ENCODE assay signal across 1 cellular context in the genomic region with DNA sequence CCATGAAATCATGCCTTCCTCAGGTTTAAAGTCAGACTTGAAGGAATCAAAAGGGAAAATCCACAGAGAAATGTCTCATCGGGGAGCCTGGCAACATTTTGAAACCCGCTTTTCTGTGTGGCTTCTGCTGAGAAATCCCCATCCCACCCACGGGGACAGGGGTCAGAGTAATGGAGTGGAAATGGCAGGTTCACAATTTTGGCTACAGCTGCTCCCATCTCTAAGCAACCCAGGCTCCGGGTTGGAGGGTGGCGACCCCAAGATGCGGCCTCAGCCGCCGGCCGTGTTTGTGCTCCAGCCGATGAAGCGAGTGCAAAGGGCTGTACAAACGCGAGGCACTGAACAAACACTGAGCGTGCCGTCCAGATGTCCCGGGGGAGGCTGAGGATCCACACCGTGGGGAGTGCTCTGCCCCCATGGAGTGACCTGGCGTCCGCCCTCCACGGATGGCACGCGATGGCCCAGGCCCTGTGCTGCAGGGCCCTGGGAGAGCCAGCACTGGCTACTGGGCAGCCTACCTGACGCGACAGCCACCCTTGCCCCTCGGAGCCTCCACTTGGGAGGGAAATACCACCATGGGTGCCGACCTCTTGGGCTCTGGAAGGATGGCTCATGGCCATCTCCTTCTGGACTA.
TF ChIP-seq lines count a peak whose summit lies in the region.

No MANE protein-coding gene starts in this region.

TF ChIP-seq in HepG2, 621 proteins besides CTCF, POLR2A, EP300 and RAD21 (continued from another document and continues in another):
- TF ChIP-seq, protein P1, sequence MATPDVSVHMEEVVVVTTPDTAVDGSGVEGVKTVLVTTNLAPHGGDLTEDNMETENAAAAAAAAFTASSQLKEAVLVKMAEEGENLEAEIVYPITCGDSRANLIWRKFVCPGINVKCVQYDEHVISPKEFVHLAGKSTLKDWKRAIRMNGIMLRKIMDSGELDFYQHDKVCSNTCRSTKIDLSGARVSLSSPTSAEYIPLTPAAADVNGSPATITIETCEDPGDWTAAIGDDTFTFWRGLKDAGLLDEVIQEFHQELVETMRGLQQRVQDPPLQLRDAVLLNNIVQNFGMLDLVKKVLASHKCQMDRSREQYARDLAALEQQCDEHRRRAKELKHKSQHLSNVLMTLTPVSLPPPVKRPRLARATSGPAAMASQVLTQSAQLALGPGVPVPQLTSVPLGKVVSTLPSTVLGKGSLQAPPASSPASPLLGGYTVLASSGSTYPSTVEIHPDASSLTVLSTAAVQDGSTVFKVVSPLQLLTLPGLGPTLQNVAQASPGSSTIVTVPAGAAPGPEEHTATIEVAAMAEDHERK (CRISPR knock-in tag; IDR thresholded peaks at IDR 0.05; ENCODE audit: low read depth) = no peak
- TF ChIP-seq, protein P2, sequence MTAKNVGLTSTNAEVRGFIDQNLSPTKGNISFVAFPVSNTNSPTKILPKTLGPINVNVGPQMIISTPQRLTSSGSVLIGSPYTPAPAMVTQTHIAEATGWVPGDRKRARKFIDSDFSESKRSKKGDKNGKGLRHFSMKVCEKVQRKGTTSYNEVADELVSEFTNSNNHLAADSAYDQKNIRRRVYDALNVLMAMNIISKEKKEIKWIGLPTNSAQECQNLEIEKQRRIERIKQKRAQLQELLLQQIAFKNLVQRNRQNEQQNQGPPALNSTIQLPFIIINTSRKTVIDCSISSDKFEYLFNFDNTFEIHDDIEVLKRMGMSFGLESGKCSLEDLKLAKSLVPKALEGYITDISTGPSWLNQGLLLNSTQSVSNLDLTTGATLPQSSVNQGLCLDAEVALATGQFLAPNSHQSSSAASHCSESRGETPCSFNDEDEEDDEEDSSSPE (CRISPR knock-in tag; IDR thresholded peaks at IDR 0.05) = peak; percentile 30; the same call in 1 of the 2 replicates
- TF ChIP-seq ZFP1 (CRISPR knock-in tag; IDR thresholded peaks at IDR 0.05) (no peak), MEF2D (CRISPR knock-in tag; IDR thresholded peaks at IDR 0.05) (peak; percentile 51; the same call in 1 of the 2 replicates), ZFP82 (CRISPR knock-in tag; IDR thresholded peaks at IDR 0.05; ENCODE audit: borderline replicate concordance) (no peak), HDAC2 (CRISPR knock-in tag; IDR thresholded peaks at IDR 0.05) (peak; percentile 74), DMAP1 (CRISPR knock-in tag; IDR thresholded peaks at IDR 0.05) (no peak), SCMH1 (CRISPR knock-in tag; IDR thresholded peaks at IDR 0.05; ENCODE audit: borderline replicate concordance) (no peak), ZNF296 (CRISPR knock-in tag; conservative IDR thresholded peaks at IDR 0.05) (no peak), ZNF564 (CRISPR knock-in tag; IDR thresholded peaks at IDR 0.05) (no peak), ZNF225 (CRISPR knock-in tag; IDR thresholded peaks at IDR 0.05) (no peak), ZNF747 (CRISPR knock-in tag; IDR thresholded peaks at IDR 0.05; ENCODE audit: borderline replicate concordance) (0 out of 2 replicates have a peak, but pooled peaks have one; percentile 45), ZNF382 (CRISPR knock-in tag; IDR thresholded peaks at IDR 0.05; ENCODE audit: borderline replicate concordance) (no peak), ZNF781 (CRISPR knock-in tag; IDR thresholded peaks at IDR 0.05; ENCODE audit: borderline replicate concordance, not compliant biosample characterization) (no peak), NONO (IDR thresholded peaks at IDR 0.05) (no peak), NONO (CRISPR knock-in tag; conservative IDR thresholded peaks at IDR 0.05) (no peak; the same call in 1 of the 2 replicates), ZNF335 (CRISPR knock-in tag; IDR thresholded peaks at IDR 0.05) (no peak), ZNF460 (CRISPR knock-in tag; IDR thresholded peaks at IDR 0.05; ENCODE audit: borderline replicate concordance) (no peak), JARID2 (CRISPR knock-in tag; IDR thresholded peaks at IDR 0.05; ENCODE audit: insufficient replicate concordance) (no peak), ZNF782 (CRISPR knock-in tag; IDR thresholded peaks at IDR 0.05; ENCODE audit: borderline replicate concordance) (no peak), AGO1 (IDR thresholded peaks at IDR 0.05; ENCODE audit: low read depth, low read length, poor library complexity, severe bottlenecking) (no peak), PITX1 (CRISPR knock-in tag; IDR thresholded peaks at IDR 0.05) (peak; percentile 66; the same call in 1 of the 2 replicates), ISX (CRISPR knock-in tag; conservative IDR thresholded peaks at IDR 0.05) (no peak), BCL6 (CRISPR knock-in tag; IDR thresholded peaks at IDR 0.05) (no peak), ZNF17 (CRISPR knock-in tag; IDR thresholded peaks at IDR 0.05) (no peak), ZNF878 (CRISPR knock-in tag; IDR thresholded peaks at IDR 0.05) (no peak), THYN1 (CRISPR knock-in tag; IDR thresholded peaks at IDR 0.05; ENCODE audit: borderline replicate concordance, low read depth) (no peak), TCF7L2 (IDR thresholded peaks at IDR 0.05; ENCODE audit: low read depth, low read length) (no peak), ZSCAN20 (CRISPR knock-in tag; IDR thresholded peaks at IDR 0.05; ENCODE audit: borderline replicate concordance) (no peak), MEIS2 (CRISPR knock-in tag; IDR thresholded peaks at IDR 0.05) (no peak)
- TF ChIP-seq, protein P3, sequence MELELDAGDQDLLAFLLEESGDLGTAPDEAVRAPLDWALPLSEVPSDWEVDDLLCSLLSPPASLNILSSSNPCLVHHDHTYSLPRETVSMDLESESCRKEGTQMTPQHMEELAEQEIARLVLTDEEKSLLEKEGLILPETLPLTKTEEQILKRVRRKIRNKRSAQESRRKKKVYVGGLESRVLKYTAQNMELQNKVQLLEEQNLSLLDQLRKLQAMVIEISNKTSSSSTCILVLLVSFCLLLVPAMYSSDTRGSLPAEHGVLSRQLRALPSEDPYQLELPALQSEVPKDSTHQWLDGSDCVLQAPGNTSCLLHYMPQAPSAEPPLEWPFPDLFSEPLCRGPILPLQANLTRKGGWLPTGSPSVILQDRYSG (CRISPR knock-in tag; IDR thresholded peaks at IDR 0.05) = no peak
- TF ChIP-seq, protein P4, sequence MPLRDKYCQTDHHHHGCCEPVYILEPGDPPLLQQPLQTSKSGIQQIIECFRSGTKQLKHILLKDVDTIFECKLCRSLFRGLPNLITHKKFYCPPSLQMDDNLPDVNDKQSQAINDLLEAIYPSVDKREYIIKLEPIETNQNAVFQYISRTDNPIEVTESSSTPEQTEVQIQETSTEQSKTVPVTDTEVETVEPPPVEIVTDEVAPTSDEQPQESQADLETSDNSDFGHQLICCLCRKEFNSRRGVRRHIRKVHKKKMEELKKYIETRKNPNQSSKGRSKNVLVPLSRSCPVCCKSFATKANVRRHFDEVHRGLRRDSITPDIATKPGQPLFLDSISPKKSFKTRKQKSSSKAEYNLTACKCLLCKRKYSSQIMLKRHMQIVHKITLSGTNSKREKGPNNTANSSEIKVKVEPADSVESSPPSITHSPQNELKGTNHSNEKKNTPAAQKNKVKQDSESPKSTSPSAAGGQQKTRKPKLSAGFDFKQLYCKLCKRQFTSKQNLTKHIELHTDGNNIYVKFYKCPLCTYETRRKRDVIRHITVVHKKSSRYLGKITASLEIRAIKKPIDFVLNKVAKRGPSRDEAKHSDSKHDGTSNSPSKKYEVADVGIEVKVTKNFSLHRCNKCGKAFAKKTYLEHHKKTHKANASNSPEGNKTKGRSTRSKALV (CRISPR knock-in tag; IDR thresholded peaks at IDR 0.05) = no peak
- TF ChIP-seq, protein P5, sequence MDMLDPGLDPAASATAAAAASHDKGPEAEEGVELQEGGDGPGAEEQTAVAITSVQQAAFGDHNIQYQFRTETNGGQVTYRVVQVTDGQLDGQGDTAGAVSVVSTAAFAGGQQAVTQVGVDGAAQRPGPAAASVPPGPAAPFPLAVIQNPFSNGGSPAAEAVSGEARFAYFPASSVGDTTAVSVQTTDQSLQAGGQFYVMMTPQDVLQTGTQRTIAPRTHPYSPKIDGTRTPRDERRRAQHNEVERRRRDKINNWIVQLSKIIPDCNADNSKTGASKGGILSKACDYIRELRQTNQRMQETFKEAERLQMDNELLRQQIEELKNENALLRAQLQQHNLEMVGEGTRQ (IDR thresholded peaks at IDR 0.05; ENCODE audit: low read depth, low read length) = no peak
- TF ChIP-seq, protein P5 (CRISPR knock-in tag; IDR thresholded peaks at IDR 0.05; ENCODE audit: borderline replicate concordance) = no peak
- TF ChIP-seq, protein P6, sequence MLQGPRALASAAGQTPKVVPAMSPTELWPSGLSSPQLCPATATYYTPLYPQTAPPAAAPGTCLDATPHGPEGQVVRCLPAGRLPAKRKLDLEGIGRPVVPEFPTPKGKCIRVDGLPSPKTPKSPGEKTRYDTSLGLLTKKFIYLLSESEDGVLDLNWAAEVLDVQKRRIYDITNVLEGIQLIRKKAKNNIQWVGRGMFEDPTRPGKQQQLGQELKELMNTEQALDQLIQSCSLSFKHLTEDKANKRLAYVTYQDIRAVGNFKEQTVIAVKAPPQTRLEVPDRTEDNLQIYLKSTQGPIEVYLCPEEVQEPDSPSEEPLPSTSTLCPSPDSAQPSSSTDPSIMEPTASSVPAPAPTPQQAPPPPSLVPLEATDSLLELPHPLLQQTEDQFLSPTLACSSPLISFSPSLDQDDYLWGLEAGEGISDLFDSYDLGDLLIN (CRISPR knock-in tag; IDR thresholded peaks at IDR 0.05; ENCODE audit: borderline replicate concordance) = no peak
- TF ChIP-seq, protein P7, sequence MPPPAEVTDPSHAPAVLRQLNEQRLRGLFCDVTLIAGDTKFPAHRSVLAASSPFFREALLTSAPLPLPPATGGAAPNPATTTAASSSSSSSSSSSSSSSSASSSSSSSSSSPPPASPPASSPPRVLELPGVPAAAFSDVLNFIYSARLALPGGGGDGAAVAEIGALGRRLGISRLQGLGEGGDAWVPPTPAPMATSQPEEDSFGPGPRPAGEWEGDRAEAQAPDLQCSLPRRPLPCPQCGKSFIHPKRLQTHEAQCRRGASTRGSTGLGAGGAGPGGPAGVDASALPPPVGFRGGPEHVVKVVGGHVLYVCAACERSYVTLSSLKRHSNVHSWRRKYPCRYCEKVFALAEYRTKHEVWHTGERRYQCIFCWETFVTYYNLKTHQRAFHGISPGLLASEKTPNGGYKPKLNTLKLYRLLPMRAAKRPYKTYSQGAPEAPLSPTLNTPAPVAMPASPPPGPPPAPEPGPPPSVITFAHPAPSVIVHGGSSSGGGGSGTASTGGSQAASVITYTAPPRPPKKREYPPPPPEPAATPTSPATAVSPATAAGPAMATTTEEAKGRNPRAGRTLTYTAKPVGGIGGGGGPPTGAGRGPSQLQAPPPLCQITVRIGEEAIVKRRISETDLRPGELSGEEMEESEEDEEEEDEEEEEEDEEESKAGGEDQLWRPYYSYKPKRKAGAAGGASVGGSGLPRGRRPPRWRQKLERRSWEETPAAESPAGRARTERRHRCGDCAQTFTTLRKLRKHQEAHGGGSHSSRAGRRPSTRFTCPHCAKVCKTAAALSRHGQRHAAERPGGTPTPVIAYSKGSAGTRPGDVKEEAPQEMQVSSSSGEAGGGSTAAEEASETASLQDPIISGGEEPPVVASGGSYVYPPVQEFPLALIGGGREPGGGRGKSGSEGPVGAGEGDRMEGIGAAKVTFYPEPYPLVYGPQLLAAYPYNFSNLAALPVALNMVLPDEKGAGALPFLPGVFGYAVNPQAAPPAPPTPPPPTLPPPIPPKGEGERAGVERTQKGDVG (CRISPR knock-in tag; IDR thresholded peaks at IDR 0.05; ENCODE audit: borderline replicate concordance) = peak; percentile 93; the same call in 1 of the 2 replicates
- TF ChIP-seq, protein P8, sequence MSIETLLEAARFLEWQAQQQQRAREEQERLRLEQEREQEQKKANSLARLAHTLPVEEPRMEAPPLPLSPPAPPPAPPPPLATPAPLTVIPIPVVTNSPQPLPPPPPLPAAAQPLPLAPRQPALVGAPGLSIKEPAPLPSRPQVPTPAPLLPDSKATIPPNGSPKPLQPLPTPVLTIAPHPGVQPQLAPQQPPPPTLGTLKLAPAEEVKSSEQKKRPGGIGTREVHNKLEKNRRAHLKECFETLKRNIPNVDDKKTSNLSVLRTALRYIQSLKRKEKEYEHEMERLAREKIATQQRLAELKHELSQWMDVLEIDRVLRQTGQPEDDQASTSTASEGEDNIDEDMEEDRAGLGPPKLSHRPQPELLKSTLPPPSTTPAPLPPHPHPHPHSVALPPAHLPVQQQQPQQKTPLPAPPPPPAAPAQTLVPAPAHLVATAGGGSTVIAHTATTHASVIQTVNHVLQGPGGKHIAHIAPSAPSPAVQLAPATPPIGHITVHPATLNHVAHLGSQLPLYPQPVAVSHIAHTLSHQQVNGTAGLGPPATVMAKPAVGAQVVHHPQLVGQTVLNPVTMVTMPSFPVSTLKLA (IDR thresholded peaks at IDR 0.05) = no peak
- TF ChIP-seq, protein P9, sequence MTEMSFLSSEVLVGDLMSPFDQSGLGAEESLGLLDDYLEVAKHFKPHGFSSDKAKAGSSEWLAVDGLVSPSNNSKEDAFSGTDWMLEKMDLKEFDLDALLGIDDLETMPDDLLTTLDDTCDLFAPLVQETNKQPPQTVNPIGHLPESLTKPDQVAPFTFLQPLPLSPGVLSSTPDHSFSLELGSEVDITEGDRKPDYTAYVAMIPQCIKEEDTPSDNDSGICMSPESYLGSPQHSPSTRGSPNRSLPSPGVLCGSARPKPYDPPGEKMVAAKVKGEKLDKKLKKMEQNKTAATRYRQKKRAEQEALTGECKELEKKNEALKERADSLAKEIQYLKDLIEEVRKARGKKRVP (CRISPR knock-in tag; IDR thresholded peaks at IDR 0.05) = no peak
- TF ChIP-seq, protein P10, sequence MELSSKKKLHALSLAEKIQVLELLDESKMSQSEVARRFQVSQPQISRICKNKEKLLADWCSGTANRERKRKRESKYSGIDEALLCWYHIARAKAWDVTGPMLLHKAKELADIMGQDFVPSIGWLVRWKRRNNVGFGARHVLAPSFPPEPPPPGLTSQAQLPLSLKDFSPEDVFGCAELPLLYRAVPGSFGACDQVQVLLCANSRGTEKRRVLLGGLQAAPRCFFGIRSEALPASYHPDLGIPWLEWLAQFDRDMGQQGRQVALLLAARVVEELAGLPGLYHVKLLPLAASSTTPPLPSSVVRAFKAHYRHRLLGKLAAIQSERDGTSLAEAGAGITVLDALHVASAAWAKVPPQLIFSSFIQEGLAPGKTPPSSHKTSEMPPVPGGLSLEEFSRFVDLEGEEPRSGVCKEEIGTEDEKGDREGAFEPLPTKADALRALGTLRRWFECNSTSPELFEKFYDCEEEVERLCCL (CRISPR knock-in tag; IDR thresholded peaks at IDR 0.05; ENCODE audit: borderline replicate concordance) = no peak
- TF ChIP-seq, protein P11, sequence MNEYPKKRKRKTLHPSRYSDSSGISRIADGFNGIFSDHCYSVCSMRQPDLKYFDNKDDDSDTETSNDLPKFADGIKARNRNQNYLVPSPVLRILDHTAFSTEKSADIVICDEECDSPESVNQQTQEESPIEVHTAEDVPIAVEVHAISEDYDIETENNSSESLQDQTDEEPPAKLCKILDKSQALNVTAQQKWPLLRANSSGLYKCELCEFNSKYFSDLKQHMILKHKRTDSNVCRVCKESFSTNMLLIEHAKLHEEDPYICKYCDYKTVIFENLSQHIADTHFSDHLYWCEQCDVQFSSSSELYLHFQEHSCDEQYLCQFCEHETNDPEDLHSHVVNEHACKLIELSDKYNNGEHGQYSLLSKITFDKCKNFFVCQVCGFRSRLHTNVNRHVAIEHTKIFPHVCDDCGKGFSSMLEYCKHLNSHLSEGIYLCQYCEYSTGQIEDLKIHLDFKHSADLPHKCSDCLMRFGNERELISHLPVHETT (CRISPR knock-in tag; conservative IDR thresholded peaks at IDR 0.05) = no peak
- TF ChIP-seq, protein P12, sequence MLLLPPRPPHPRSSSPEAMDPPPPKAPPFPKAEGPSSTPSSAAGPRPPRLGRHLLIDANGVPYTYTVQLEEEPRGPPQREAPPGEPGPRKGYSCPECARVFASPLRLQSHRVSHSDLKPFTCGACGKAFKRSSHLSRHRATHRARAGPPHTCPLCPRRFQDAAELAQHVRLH (CRISPR knock-in tag; IDR thresholded peaks at IDR 0.05; ENCODE audit: borderline replicate concordance, low read depth) = 0 out of 2 replicates have a peak, but pooled peaks have one; percentile 58
